In genomic region chr5:158841481-158841880, GRCh38 we compare ENCODE assay signal across 26 cellular contexts.
"Had no signal": no experiment of that assay in that cellular context is flagged by ENCODE, and none has a peak within 500 bp of the region (broad histone marks: within the 10 kb centered on the region; RNA-seq: fewer than 3 reads in every experiment).

No MANE protein-coding gene starts in this region.

- H3K4me3 ChIP-seq: breast epithelium, colonic mucosa, dorsolateral prefrontal cortex, esophagus squamous epithelium, gastroesophageal sphincter, pancreas, psoas muscle, uterus had no signal

- H3K4me1 ChIP-seq: breast epithelium, colonic mucosa, pancreas, psoas muscle, uterus had no signal

- H3K36me3 ChIP-seq: breast epithelium, colonic mucosa, esophagus squamous epithelium, gastroesophageal sphincter, neutrophil, pancreas, uterus, WERI-Rb-1 had no signal

- H3K4me3 Mint-ChIP-seq: activated naive CD8-positive, alpha-beta T cell treated with anti-CD3 and anti-CD28 coated beads for 36 hours; activated T-cell treated with anti-CD3 and anti-CD28 coated beads, Interleukin-2, amount 50 U/mL, for 4 hours; natural killer cell treated with Interleukin-12 subunit alpha and Interleukin-12 subunit beta and Interleukin-15 and Interleukin-18, amount 100 ng/mL, for 72 hours; stimulated activated naive CD8-positive, alpha-beta T cell treated with anti-CD3 and anti-CD28 coated beads, Interleukin-15, amount 100 ng/mL, for 72 hours had no signal

- H3K27me3 ChIP-seq: breast epithelium, colonic mucosa, esophagus squamous epithelium, neutrophil, pancreas, uterus had no signal

- H3K9me3 ChIP-seq: breast epithelium, colonic mucosa, esophagus squamous epithelium, gastroesophageal sphincter, neutrophil, pancreas, psoas muscle, uterus had no signal

- H3K9me3 Mint-ChIP-seq: activated naive CD8-positive, alpha-beta T cell treated with anti-CD3 and anti-CD28 coated beads for 36 hours; activated T-cell treated with anti-CD3 and anti-CD28 coated beads, Interleukin-2, amount 50 U/mL, for 4 hours; stimulated activated naive CD8-positive, alpha-beta T cell treated with anti-CD3 and anti-CD28 coated beads, Interleukin-15, amount 100 ng/mL, for 72 hours had no signal

- DNase-seq: activated CD8-positive, alpha-beta memory T cell treated with anti-CD3 and anti-CD28 coated beads for 24 hours; activated CD8-positive, alpha-beta memory T cell treated with anti-CD3 and anti-CD28 coated beads, Interleukin-2, amount 50 U/mL, for 4 hours; activated naive CD4-positive, alpha-beta T cell treated with Interleukin-2 at 50 U/mL for 16 hours; activated naive CD8-positive, alpha-beta T cell treated with anti-CD3 and anti-CD28 coated beads for 36 hours; activated T-cell treated with anti-CD3 and anti-CD28 coated beads, Interleukin-2, amount 50 U/mL, for 4 hours; amniotic stem cell; colonic mucosa; dorsolateral prefrontal cortex; esophagus squamous epithelium; head of caudate nucleus; left colon; midbrain; pancreas; psoas muscle; right cardiac atrium; stimulated activated CD4-positive, alpha-beta T cell treated with anti-CD3 and anti-CD28 coated beads, Interleukin-12 subunit alpha, Interleukin-12 subunit beta, amount 100 ng/mL, for 4 hours; stimulated activated CD4-positive, alpha-beta T cell treated with anti-CD3 and anti-CD28 coated beads, Interleukin-4, amount 100 ng/mL, for 4 hours; stimulated activated naive CD8-positive, alpha-beta T cell treated with anti-CD3 and anti-CD28 coated beads, Interleukin-15, amount 100 ng/mL, for 72 hours; T-helper 1 cell; trophoblast cell; uterus; WERI-Rb-1 had no signal

- H3K27me3 Mint-ChIP-seq: activated naive CD8-positive, alpha-beta T cell treated with anti-CD3 and anti-CD28 coated beads for 36 hours; stimulated activated naive CD8-positive, alpha-beta T cell treated with anti-CD3 and anti-CD28 coated beads, Interleukin-15, amount 100 ng/mL, for 72 hours had no signal

- ATAC-seq: activated T-cell treated with anti-CD3 and anti-CD28 coated beads, Interleukin-2, amount 50 U/mL, for 4 hours; gastroesophageal sphincter; left colon; natural killer cell treated with Interleukin-12 subunit alpha and Interleukin-12 subunit beta and Interleukin-15 and Interleukin-18, amount 100 ng/mL, for 72 hours; pancreas; psoas muscle; stimulated activated naive CD8-positive, alpha-beta T cell treated with anti-CD3 and anti-CD28 coated beads, Interleukin-15, amount 100 ng/mL, for 72 hours had no signal

- H3K27ac ChIP-seq: colonic mucosa, dorsolateral prefrontal cortex, gastroesophageal sphincter, neutrophil, pancreas, psoas muscle, uterus, WERI-Rb-1 had no signal

- H3K27ac Mint-ChIP-seq: activated naive CD8-positive, alpha-beta T cell treated with anti-CD3 and anti-CD28 coated beads for 36 hours; natural killer cell treated with Interleukin-12 subunit alpha and Interleukin-12 subunit beta and Interleukin-15 and Interleukin-18, amount 100 ng/mL, for 72 hours; stimulated activated naive CD8-positive, alpha-beta T cell treated with anti-CD3 and anti-CD28 coated beads, Interleukin-15, amount 100 ng/mL, for 72 hours had no signal

- H3K36me3 Mint-ChIP-seq: activated naive CD8-positive, alpha-beta T cell treated with anti-CD3 and anti-CD28 coated beads for 36 hours; natural killer cell treated with Interleukin-12 subunit alpha and Interleukin-12 subunit beta and Interleukin-15 and Interleukin-18, amount 100 ng/mL, for 72 hours had no signal

- H3K4me1 Mint-ChIP-seq: activated naive CD8-positive, alpha-beta T cell treated with anti-CD3 and anti-CD28 coated beads for 36 hours; stimulated activated naive CD8-positive, alpha-beta T cell treated with anti-CD3 and anti-CD28 coated beads, Interleukin-15, amount 100 ng/mL, for 72 hours had no signal
